8 cellular contexts compared by ENCODE assay signal in the genomic region with DNA sequence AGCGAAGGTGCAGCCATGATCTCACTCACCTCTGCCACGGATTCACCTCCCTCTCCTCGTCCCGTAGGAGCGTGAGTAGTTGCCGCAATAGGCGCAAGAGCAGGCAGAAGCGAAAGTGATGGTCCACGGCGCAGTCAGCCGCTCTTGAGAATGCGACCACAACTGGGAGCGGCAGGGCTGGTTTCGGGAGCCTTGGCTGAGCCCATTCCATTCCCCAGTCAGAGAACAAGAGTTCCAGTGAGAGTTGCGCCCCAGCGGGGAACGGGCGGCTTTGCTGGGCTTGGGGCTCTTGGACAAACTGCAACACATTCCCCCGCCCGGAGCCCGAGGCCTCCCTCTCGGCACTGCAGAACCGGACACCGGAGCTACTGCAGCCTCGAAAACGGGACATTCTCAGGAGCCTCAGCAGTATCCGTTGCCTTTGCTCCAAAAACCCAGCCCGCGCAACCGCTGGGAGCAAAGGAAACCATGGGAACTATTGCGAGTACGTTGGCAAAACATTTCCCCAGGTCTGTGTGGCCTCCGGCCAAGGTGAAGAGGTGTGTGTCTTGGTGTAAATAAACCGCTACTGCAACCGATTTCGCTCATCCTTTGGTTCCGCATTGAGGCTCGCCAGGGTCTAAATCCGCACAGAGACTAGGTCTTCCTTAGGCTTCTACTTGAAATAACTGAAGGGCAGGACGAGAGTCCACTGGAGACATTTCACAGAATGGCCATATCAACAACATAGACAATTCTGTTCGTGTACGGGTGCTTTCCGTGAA. TPM values are rescaled to one million over a fixed set of nuclear protein-coding genes. Genes with fewer than 3 reads are reported as not detected.
DNase-seq lines count a peak whose midpoint lies in the region; ATAC-seq and TF ChIP-seq lines count a peak whose summit lies in the region.

No MANE protein-coding gene starts in this region.

- H3K27ac Mint-ChIP-seq in neural progenitor cell = peak overlapping the region; percentile 74

- intact Hi-C loops in testis (cut with DNase I; ENCODE audit: low total_unique reads) = no loop called here

- no peaks in the 10 kb centered on the region for H3K27me3 Mint-ChIP-seq in neural progenitor cell (ENCODE audit: insufficient read depth, low read depth)

- H3K4me3 ChIP-seq in DND-41 (ENCODE audit: low read depth in 1 of 2, low read length in 2 of 2) (peak overlapping the region; percentile 68 to 92), KMS-11 (IDR thresholded peaks at IDR 0.05; ENCODE audit: insufficient read depth, low read depth, low read length) (no peak overlapping the region), neural progenitor cell (peak overlapping the region; percentile 66), testis (peak overlapping the region; percentile 63 to 75)

- peak; percentile 71 for DNase-seq in DND-41
- DNase-seq in RPMI8226 = peak; percentile 87
- DNase-seq in activated gamma-delta T cell (lab: John Stamatoyannopoulos, UW) = peak; percentile 14
- DNase-seq in foreskin keratinocyte = peak; percentile 49 to 76
- DNase-seq in neural progenitor cell (ENCODE audit: low spot score) = peak; percentile 68
- DNase-seq in testis = peak; percentile 76

- H3K79me2 ChIP-seq in DND-41 (ENCODE audit: insufficient read depth, low read length) (peaks cover 8% of the 10 kb centered on the region), KMS-11 (ENCODE audit: insufficient read depth, low read depth) (no peaks in the 10 kb centered on the region; the same call in 1 of the 2 replicates), neural progenitor cell (ENCODE audit: low read depth) (peaks cover 15% of the 10 kb centered on the region)

- ATAC-seq in DND-41 (ENCODE audit: insufficient read depth, low read depth) = peak; percentile 88
- ATAC-seq in GM21825 (IDR thresholded peaks at IDR 0.05; ENCODE audit: unreplicated experiment) = peak; percentile 74
- peak; percentile 90 for ATAC-seq in foreskin keratinocyte

- H3K27me3 ChIP-seq in DND-41 (ENCODE audit: insufficient read depth, low read length, poor library complexity) (peaks cover 3% of the 10 kb centered on the region), KMS-11 (ENCODE audit: insufficient read depth, low read depth) (no peaks in the 10 kb centered on the region), foreskin keratinocyte (no peaks in the 10 kb centered on the region), neural progenitor cell (peaks cover 45% of the 10 kb centered on the region), testis (no peaks in the 10 kb centered on the region)

- H4K20me1 ChIP-seq in DND-41 (ENCODE audit: insufficient read depth, low read length) (no peaks in the 10 kb centered on the region), KMS-11 (ENCODE audit: insufficient read depth) (no peaks in the 10 kb centered on the region), neural progenitor cell (ENCODE audit: low read depth) (no peaks in the 10 kb centered on the region)

- H3K9me3 Mint-ChIP-seq in neural progenitor cell = no peaks in the 10 kb centered on the region

- H3K4me1 ChIP-seq in DND-41 (ENCODE audit: insufficient read depth, low read length) (peaks cover 26% of the 10 kb centered on the region), KMS-11 (ENCODE audit: low read depth, poor library complexity, severe bottlenecking) (peaks cover 11% of the 10 kb centered on the region), foreskin keratinocyte (no peaks in the 10 kb centered on the region), neural progenitor cell (no peaks in the 10 kb centered on the region), testis (no peaks in the 10 kb centered on the region)

- TF ChIP-seq CTCF in DND-41 (IDR thresholded peaks at IDR 0.05; ENCODE audit: borderline replicate concordance, extremely low read depth, low read length, poor library complexity, severe bottlenecking) (no peak), KMS-11 (conservative IDR thresholded peaks at IDR 0.05; ENCODE audit: low read depth, low read length) (no peak), foreskin keratinocyte (conservative IDR thresholded peaks at IDR 0.05) (no peak), neural progenitor cell (IDR thresholded peaks at IDR 0.05) (no peak), testis (IDR thresholded peaks at IDR 0.05) (no peak)

- H3K27ac ChIP-seq in DND-41 (ENCODE audit: low read length) (peak overlapping the region; percentile 77), KMS-11 (peak overlapping the region; percentile 63), foreskin keratinocyte (peak overlapping the region; percentile 56), neural progenitor cell (no peak overlapping the region), testis (peak overlapping the region; percentile 74 to 79)

- peaks cover 7% of the 10 kb centered on the region for H3F3A ChIP-seq in neural progenitor cell (ENCODE audit: low read depth)

- H3K36me3 ChIP-seq in DND-41 (ENCODE audit: insufficient read depth, low read length) = no peaks in the 10 kb centered on the region
- H3K36me3 ChIP-seq in KMS-11 (ENCODE audit: insufficient read depth) = no peaks in the 10 kb centered on the region
- H3K36me3 ChIP-seq in neural progenitor cell = no peaks in the 10 kb centered on the region
- H3K36me3 ChIP-seq in testis (ENCODE audit: low read depth, missing control alignments) = no peaks in the 10 kb centered on the region

- no peak for TF ChIP-seq POLR2A in testis (IDR thresholded peaks at IDR 0.05)

- H3K4me3 Mint-ChIP-seq in neural progenitor cell = peak overlapping the region; percentile 91

- H3K4me2 ChIP-seq in DND-41 (ENCODE audit: insufficient read depth, low read length) = peak overlapping the region; percentile 85
- peak overlapping the region; percentile 86 for H3K4me2 ChIP-seq in KMS-11
- peak overlapping the region; percentile 64 for H3K4me2 ChIP-seq in neural progenitor cell

- H3K9me3 ChIP-seq in DND-41 (ENCODE audit: insufficient read depth, low read length, severe bottlenecking) (no peaks in the 10 kb centered on the region), neural progenitor cell (ENCODE audit: low read depth) (no peaks in the 10 kb centered on the region), testis (no peaks in the 10 kb centered on the region)

- H3K36me3 Mint-ChIP-seq in neural progenitor cell = no peaks in the 10 kb centered on the region

- H3K9ac ChIP-seq in DND-41 (ENCODE audit: low read depth, low read length) (peak overlapping the region; percentile 79), KMS-11 (peak overlapping the region; percentile 76), neural progenitor cell (peak overlapping the region; percentile 33)

- H2AFZ ChIP-seq in DND-41 (ENCODE audit: low read depth, low read length) (peak overlapping the region; percentile 94), KMS-11 (ENCODE audit: low read depth) (peak overlapping the region; percentile 93), neural progenitor cell (replicated peaks) (peak overlapping the region; percentile 97)

- 1 to 3% methylated on average over 12 to 37 of the region's 43 CpGs for WGBS in testis, 2 donors

- H3K4me1 Mint-ChIP-seq in neural progenitor cell = peaks cover 6% of the 10 kb centered on the region

RNA-seq across cellular contexts. Expression of gene ZBTB33, which starts 5.7 kb away (rescaled TPM):
- total RNA-seq in foreskin keratinocyte (15.9 and 16.2 TPM in 2 replicates), neural progenitor cell (ENCODE audit: low replicate concordance) (33.1 and 45.6 TPM in 2 replicates), testis (10 to 100 TPM; 16.3 to 19.9 TPM)
- polyA plus RNA-seq in foreskin keratinocyte (3.8 and 4.2 TPM in 2 replicates), testis (ENCODE audit: insufficient read depth, low read depth, low replicate concordance) (10.2 TPM)

Comparison
In these comparisons a context has a peak if more than half of its experiments do, and no peak if none do; other contexts are left out.
1. DNase-seq: peak in every context shown above with its lines; median percentile 87 in RPMI8226; 76 in testis; 71 in DND-41; 68 in neural progenitor cell; 62 in foreskin keratinocyte; 14 in activated gamma-delta T cell.